11 cellular contexts compared by ENCODE assay signal in the genomic region with DNA sequence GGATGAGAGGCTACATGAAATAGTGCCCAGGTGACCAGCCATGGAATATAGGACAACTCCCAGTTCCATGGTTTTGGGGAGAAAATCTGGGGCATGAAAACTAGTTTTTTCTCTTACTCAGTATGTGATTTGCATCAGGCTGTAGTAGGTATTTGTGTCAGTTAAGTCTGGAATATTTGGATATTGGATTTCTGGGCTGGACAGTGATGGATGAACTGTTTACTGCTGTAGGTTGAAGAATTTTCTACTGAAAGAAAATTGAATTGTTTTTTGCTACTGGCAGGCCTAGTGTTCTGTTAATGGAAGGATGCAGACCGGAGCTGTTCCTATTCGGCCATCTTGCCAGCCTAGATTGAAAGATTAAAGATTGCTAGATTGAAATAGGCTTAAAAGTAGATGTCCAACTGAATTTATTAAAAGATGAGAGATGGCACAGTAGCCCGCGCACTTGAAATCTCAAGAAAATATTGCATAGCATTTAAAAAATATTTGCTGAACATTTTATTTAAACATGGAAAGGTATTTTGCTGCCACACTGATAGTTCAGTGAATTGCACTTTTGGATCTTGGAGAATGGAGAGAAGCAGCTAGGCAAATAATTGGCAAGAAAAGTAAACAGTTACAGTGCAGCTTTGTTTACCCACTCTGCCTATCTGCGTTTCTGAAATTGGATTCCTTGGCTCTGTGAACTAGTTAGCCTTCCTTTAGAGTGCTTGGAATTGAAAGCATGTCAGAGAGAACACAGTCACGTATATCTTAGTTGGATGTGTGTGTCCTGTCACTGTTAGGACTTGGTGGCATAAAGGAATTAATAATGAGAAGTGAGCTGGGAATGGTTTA.
A peak's percentile ranks its signal among the peaks of the same experiment; 100 is the strongest.
DNase-seq lines count a peak whose midpoint lies in the region; ATAC-seq lines count a peak whose summit lies in the region.
"Had no signal": no experiment of that assay in that cellular context is flagged by ENCODE, and none has a peak within 500 bp of the region (broad histone marks: within the 10 kb centered on the region; RNA-seq: fewer than 3 reads in every experiment).

No MANE protein-coding gene starts in this region.

- ATAC-seq in stimulated activated naive CD8-positive, alpha-beta T cell treated with anti-CD3 and anti-CD28 coated beads, Interleukin-15, Interleukin-2, amounts not matched to agents 100 U/mL and 50 U/mL, for 24 hours, result no peak
- no peak for ATAC-seq in HG03196 (IDR thresholded peaks at IDR 0.05; ENCODE audit: unreplicated experiment)
- ATAC-seq in GM21367 (IDR thresholded peaks at IDR 0.05; ENCODE audit: unreplicated experiment), result no peak
- ATAC-seq: effector memory CD8-positive, alpha-beta T cell had no signal

- peak; percentile 58 for DNase-seq in COR-L47 (lab: John Stamatoyannopoulos, UW)
- DNase-seq in NCI-H2081 treated with DMSO at 0.1 percent for 48 hours (lab: John Stamatoyannopoulos, UW), result peak; percentile 65
- peak; percentile 47 for DNase-seq in brain pericyte (ENCODE audit: low read depth, low spot score)
- peak; percentile 12 for DNase-seq in medulla oblongata (ENCODE audit: extremely low spot score)
- DNase-seq in stimulated activated naive CD8-positive, alpha-beta T cell treated with anti-CD3 and anti-CD28 coated beads, Interleukin-15, Interleukin-2, amounts not matched to agents 100 U/mL and 50 U/mL, for 24 hours, result no peak
- DNase-seq in inferior parietal cortex (ENCODE audit: extremely low spot score), result no peak
- DNase-seq: CD4-positive, CD25-positive, alpha-beta regulatory T cell; effector memory CD8-positive, alpha-beta T cell; stimulated activated CD4-positive, alpha-beta T cell treated with anti-CD3 and anti-CD28 coated beads, Interleukin-4, amount 100 ng/mL, for 24 hours had no signal

Comparison
In these comparisons a context has a peak if more than half of its experiments do, and no peak if none do; other contexts are left out.
1. DNase-seq: peak in COR-L47 (single experiment), NCI-H2081 treated with DMSO at 0.1 percent for 48 hours (single experiment), brain pericyte (single experiment) and medulla oblongata (single experiment); none in stimulated activated naive CD8-positive, alpha-beta T cell treated with anti-CD3 and anti-CD28 coated beads, Interleukin-15, Interleukin-2, amounts not matched to agents 100 U/mL and 50 U/mL, for 24 hours (single experiment) and inferior parietal cortex (single experiment).